In the genomic region with DNA sequence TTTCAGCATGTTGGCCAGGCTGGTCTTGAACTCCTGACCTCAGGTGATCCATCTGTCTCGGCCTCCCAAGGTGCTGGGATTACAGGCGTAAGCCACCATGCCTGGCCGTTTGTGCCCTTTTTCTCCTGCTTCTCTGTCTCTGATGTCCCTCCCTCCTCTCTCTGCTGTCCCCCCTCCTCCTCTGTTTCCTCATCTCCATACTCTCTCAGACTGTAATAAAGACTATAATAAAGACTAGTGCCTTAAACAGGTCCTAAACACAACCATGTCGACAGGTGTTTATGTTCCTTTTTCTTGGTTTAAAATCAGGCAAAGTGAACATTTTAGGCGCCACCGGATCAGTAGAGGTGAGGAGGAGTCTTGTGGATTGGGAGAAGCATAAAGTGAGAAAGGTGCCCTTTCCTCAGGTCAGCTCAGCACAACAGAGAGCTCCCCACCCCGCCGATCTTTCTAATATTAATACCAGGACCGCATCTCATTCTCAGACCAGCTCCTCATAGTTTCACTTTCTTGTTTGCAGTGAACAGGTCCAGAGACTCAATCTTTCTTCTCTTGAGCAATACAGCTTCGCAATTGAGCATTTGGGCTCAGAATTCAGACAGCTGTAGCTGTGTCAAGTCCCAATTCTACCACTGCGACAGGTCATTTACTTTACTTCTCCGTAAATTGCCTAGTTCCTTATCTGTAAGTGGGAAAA, we compare ENCODE assay signal across 8 cellular contexts. TPM values are rescaled to one million over a fixed set of nuclear protein-coding genes. Genes with fewer than 3 reads are reported as not detected.
DNase-seq lines count a peak whose midpoint lies in the region; ATAC-seq and TF ChIP-seq lines count a peak whose summit lies in the region.

No MANE protein-coding gene starts in this region.

- H3K27ac ChIP-seq in upper lobe of right lung (peak overlapping the region; percentile 48), uterus (no peak overlapping the region)

- no peak for DNase-seq in stimulated activated naive CD8-positive, alpha-beta T cell treated with anti-CD3 and anti-CD28 coated beads, Interleukin-15, amount 100 ng/mL, for 72 hours
- no peak for DNase-seq in stimulated activated naive CD8-positive, alpha-beta T cell treated with anti-CD3 and anti-CD28 coated beads, Interleukin-15, Interleukin-2, amounts not matched to agents 100 U/mL and 50 U/mL, for 24 hours
- no peak for DNase-seq in activated B cell treated with CpG ODN at 0.5 μM for 24 hours
- no peak for DNase-seq in upper lobe of right lung
- DNase-seq in DMS 273 (lab: John Stamatoyannopoulos, UW; ENCODE audit: unreplicated experiment) = no peak
- no peak for DNase-seq in activated CD4-positive, alpha-beta T cell treated with anti-CD3 and anti-CD28 coated beads, Interleukin-2, amount 10 ng/mL, durations not matched to agents 7 days and 5 days
- DNase-seq in uterus = no peak

- H3K36me3 Mint-ChIP-seq in activated B cell treated with CpG ODN at 0.5 μM for 24 hours (ENCODE audit: low read depth) = no peaks in the 10 kb centered on the region
- H3K36me3 Mint-ChIP-seq in activated CD4-positive, alpha-beta T cell treated with anti-CD3 and anti-CD28 coated beads, Interleukin-2, amount 10 ng/mL, durations not matched to agents 7 days and 5 days (ENCODE audit: low read depth) = no peaks in the 10 kb centered on the region

- H3K9me3 Mint-ChIP-seq in stimulated activated naive CD8-positive, alpha-beta T cell treated with anti-CD3 and anti-CD28 coated beads, Interleukin-15, amount 100 ng/mL, for 72 hours = no peaks in the 10 kb centered on the region
- H3K9me3 Mint-ChIP-seq in activated B cell treated with CpG ODN at 0.5 μM for 24 hours = no peaks in the 10 kb centered on the region
- no peaks in the 10 kb centered on the region for H3K9me3 Mint-ChIP-seq in activated CD4-positive, alpha-beta T cell treated with anti-CD3 and anti-CD28 coated beads, Interleukin-2, amount 10 ng/mL, durations not matched to agents 7 days and 5 days

- CTCF ChIA-PET in activated B cell treated with CpG ODN at 0.5 μM for 24 hours (lab: Charles Lee) = no interaction called here
- CTCF ChIA-PET in activated CD4-positive, alpha-beta T cell treated with anti-CD3 and anti-CD28 coated beads, Interleukin-2, amount 10 ng/mL, durations not matched to agents 7 days and 5 days (lab: Charles Lee) = no interaction called here

- H3K27ac Mint-ChIP-seq in stimulated activated naive CD8-positive, alpha-beta T cell treated with anti-CD3 and anti-CD28 coated beads, Interleukin-15, amount 100 ng/mL, for 72 hours = peak overlapping the region in 1 of 2 donors; percentile 44
- H3K27ac Mint-ChIP-seq in activated B cell treated with CpG ODN at 0.5 μM for 24 hours = no peak overlapping the region
- H3K27ac Mint-ChIP-seq in activated CD4-positive, alpha-beta T cell treated with anti-CD3 and anti-CD28 coated beads, Interleukin-2, amount 10 ng/mL, durations not matched to agents 7 days and 5 days = no peak overlapping the region

- peaks cover 50% of the 10 kb centered on the region for H3K27me3 Mint-ChIP-seq in stimulated activated naive CD8-positive, alpha-beta T cell treated with anti-CD3 and anti-CD28 coated beads, Interleukin-15, amount 100 ng/mL, for 72 hours
- peaks cover 22% of the 10 kb centered on the region for H3K27me3 Mint-ChIP-seq in activated B cell treated with CpG ODN at 0.5 μM for 24 hours
- peaks cover 24% of the 10 kb centered on the region for H3K27me3 Mint-ChIP-seq in activated CD4-positive, alpha-beta T cell treated with anti-CD3 and anti-CD28 coated beads, Interleukin-2, amount 10 ng/mL, durations not matched to agents 7 days and 5 days

- H3K27me3 ChIP-seq in upper lobe of right lung (no peaks in the 10 kb centered on the region), uterus (no peaks in the 10 kb centered on the region)

- no peak for TF ChIP-seq POLR2A in uterus (IDR thresholded peaks at IDR 0.05)

- ATAC-seq in stimulated activated naive CD8-positive, alpha-beta T cell treated with anti-CD3 and anti-CD28 coated beads, Interleukin-15, amount 100 ng/mL, for 72 hours = peak; percentile 61
- no peak for ATAC-seq in stimulated activated naive CD8-positive, alpha-beta T cell treated with anti-CD3 and anti-CD28 coated beads, Interleukin-15, Interleukin-2, amounts not matched to agents 100 U/mL and 50 U/mL, for 24 hours
- ATAC-seq in HG03108 (IDR thresholded peaks at IDR 0.05; ENCODE audit: unreplicated experiment) = peak; percentile 89
- ATAC-seq in activated B cell treated with CpG ODN at 0.5 μM for 24 hours (ENCODE audit: low read depth) = no peak
- peak; percentile 78 for ATAC-seq in upper lobe of right lung

- intact Hi-C loops in activated B cell treated with CpG ODN at 0.5 μM for 24 hours (cut with micrococcal nuclease) (no loop called here), upper lobe of right lung (cut with DNase I) (no loop called here), uterus (cut with DNase I; ENCODE audit: low total_unique reads) (no loop called here)

- POLR2A ChIA-PET in activated B cell treated with CpG ODN at 0.5 μM for 24 hours (lab: Charles Lee) = no interaction called here
- POLR2A ChIA-PET in activated CD4-positive, alpha-beta T cell treated with anti-CD3 and anti-CD28 coated beads, Interleukin-2, amount 10 ng/mL, durations not matched to agents 7 days and 5 days (lab: Charles Lee) = no interaction called here

- peaks cover 9% of the 10 kb centered on the region for H3K4me1 Mint-ChIP-seq in stimulated activated naive CD8-positive, alpha-beta T cell treated with anti-CD3 and anti-CD28 coated beads, Interleukin-15, amount 100 ng/mL, for 72 hours
- peaks cover 4% of the 10 kb centered on the region for H3K4me1 Mint-ChIP-seq in activated B cell treated with CpG ODN at 0.5 μM for 24 hours
- peaks cover 2% of the 10 kb centered on the region for H3K4me1 Mint-ChIP-seq in activated CD4-positive, alpha-beta T cell treated with anti-CD3 and anti-CD28 coated beads, Interleukin-2, amount 10 ng/mL, durations not matched to agents 7 days and 5 days

- TF ChIP-seq CTCF in activated B cell treated with CpG ODN at 0.5 μM for 24 hours (IDR thresholded peaks at IDR 0.05) (no peak), upper lobe of right lung (IDR thresholded peaks at IDR 0.05) (no peak), uterus (IDR thresholded peaks at IDR 0.05) (no peak)

- no peaks in the 10 kb centered on the region for H3K36me3 ChIP-seq in upper lobe of right lung
- H3K36me3 ChIP-seq in uterus = no peaks in the 10 kb centered on the region

- H3K9me3 ChIP-seq in upper lobe of right lung (no peaks in the 10 kb centered on the region), uterus (no peaks in the 10 kb centered on the region)

- H3K4me3 ChIP-seq in upper lobe of right lung (peak overlapping the region; percentile 42), uterus (no peak overlapping the region)

- H3K4me3 Mint-ChIP-seq in stimulated activated naive CD8-positive, alpha-beta T cell treated with anti-CD3 and anti-CD28 coated beads, Interleukin-15, amount 100 ng/mL, for 72 hours = peak overlapping the region in 1 of 2 donors; percentile 64
- peak overlapping the region; percentile 70 for H3K4me3 Mint-ChIP-seq in activated B cell treated with CpG ODN at 0.5 μM for 24 hours
- no peak overlapping the region for H3K4me3 Mint-ChIP-seq in activated CD4-positive, alpha-beta T cell treated with anti-CD3 and anti-CD28 coated beads, Interleukin-2, amount 10 ng/mL, durations not matched to agents 7 days and 5 days

- H3K4me1 ChIP-seq in upper lobe of right lung (no peaks in the 10 kb centered on the region), uterus (no peaks in the 10 kb centered on the region)

RNA-seq across cellular contexts. Expression of gene TIMM21, which starts 23.7 kb away (rescaled TPM):
- 23.3 and 27.0 TPM in 2 replicates for total RNA-seq in activated B cell treated with CpG ODN at 0.5 μM for 24 hours
- 20.2 TPM for total RNA-seq in upper lobe of right lung
- total RNA-seq in activated CD4-positive, alpha-beta T cell treated with anti-CD3 and anti-CD28 coated beads, Interleukin-2, amount 10 ng/mL, durations not matched to agents 7 days and 5 days = 10 to 100 TPM; 23.8 to 24.6 TPM
- total RNA-seq in uterus = 10 to 100 TPM; 15.0 to 44.0 (median 17.2) TPM

RNA-seq across cellular contexts. Expression of gene FBXO15, which starts 24.4 kb away (rescaled TPM):
- total RNA-seq in activated B cell treated with CpG ODN at 0.5 μM for 24 hours = 0.69 and 0.98 TPM in 2 replicates
- 0.81 TPM for total RNA-seq in upper lobe of right lung
- total RNA-seq in activated CD4-positive, alpha-beta T cell treated with anti-CD3 and anti-CD28 coated beads, Interleukin-2, amount 10 ng/mL, durations not matched to agents 7 days and 5 days = under 1 TPM; 0.54 to 0.89 TPM
- total RNA-seq in uterus = 1 to 10 TPM in 1 of 4 donors, under 1 TPM in 1, not detected in 2; 0.76 to 3.0 TPM

Comparison
In these comparisons a context has a peak if more than half of its experiments do, and no peak if none do; other contexts are left out.
1. ATAC-seq: peak in stimulated activated naive CD8-positive, alpha-beta T cell treated with anti-CD3 and anti-CD28 coated beads, Interleukin-15, amount 100 ng/mL, for 72 hours (single experiment), HG03108 (single experiment) and upper lobe of right lung (single experiment); none in stimulated activated naive CD8-positive, alpha-beta T cell treated with anti-CD3 and anti-CD28 coated beads, Interleukin-15, Interleukin-2, amounts not matched to agents 100 U/mL and 50 U/mL, for 24 hours (single experiment) and activated B cell treated with CpG ODN at 0.5 μM for 24 hours (single experiment).